In the genomic region with DNA sequence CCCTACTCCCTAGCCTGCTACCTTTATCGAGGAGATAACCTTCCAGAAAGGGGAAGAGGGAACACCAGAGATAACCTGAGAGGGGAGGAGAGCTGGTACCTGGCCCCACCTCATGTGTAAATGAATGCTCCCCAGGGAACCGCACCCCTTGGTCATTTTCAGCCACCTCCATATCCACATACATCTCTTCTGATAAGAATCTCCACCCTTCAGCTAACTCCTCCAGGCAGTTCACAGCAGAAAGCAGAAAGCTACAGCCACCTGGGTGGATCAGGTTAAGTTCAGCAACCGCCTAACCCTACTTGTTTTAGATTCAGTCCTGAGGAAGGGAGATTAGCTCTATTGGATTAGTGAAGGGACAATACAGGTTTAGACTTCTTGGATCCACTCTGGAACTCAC, we compare ENCODE assay signal across 21 cellular contexts. TPM values are rescaled to one million over a fixed set of nuclear protein-coding genes. Genes with fewer than 3 reads are reported as not detected.
DNase-seq lines count a peak whose midpoint lies in the region; ATAC-seq, FAIRE-seq and TF ChIP-seq lines count a peak whose summit lies in the region.
"Had no signal": no experiment of that assay in that cellular context is flagged by ENCODE, and none has a peak within 500 bp of the region (broad histone marks: within the 10 kb centered on the region; RNA-seq: fewer than 3 reads in every experiment).

No MANE protein-coding gene starts in this region.

- H3K4me3 ChIP-seq in PC-9 (no peak overlapping the region), K562 (no peak overlapping the region), brain microvascular endothelial cell (ENCODE audit: low read depth, low read length) (no peak overlapping the region)
- H3K4me3 ChIP-seq: MG63 had no signal

- H3K27ac ChIP-seq in PC-9 (peak overlapping the region; percentile 97), K562 (ENCODE audit: extremely low read depth, low read depth, low read length) (no peak overlapping the region), brain microvascular endothelial cell (no peak overlapping the region)
- H3K27ac ChIP-seq: RWPE1 had no signal

- no peaks in the 10 kb centered on the region for H3K27me3 ChIP-seq in PC-9 (ENCODE audit: insufficient read depth, low read depth)
- peaks cover 2 to 8% of the 10 kb centered on the region in 2 experiments; a peak in 3 of 5 replicates for H3K27me3 ChIP-seq in K562 (ENCODE audit: control insufficient read depth in 2 of 2, insufficient read depth in 2 of 2, low read length in 2 of 2)
- H3K27me3 ChIP-seq in brain microvascular endothelial cell (replicated peaks) = no peaks in the 10 kb centered on the region
- H3K27me3 ChIP-seq: MG63 had no signal

- H3K9me3 ChIP-seq in PC-9 (ENCODE audit: insufficient read depth, low read depth) = 0 out of 2 replicates have a peak, but pooled peaks cover 6% of the 10 kb centered on the region
- no peaks in the 10 kb centered on the region for H3K9me3 ChIP-seq in K562 (replicated peaks; ENCODE audit: control insufficient read depth, insufficient read depth, low read depth, low read length)
- H3K9me3 ChIP-seq: MG63 had no signal

- H3K27me3 Mint-ChIP-seq in activated CD8-positive, alpha-beta T cell treated with anti-CD3 and anti-CD28 coated beads for 36 hours = peaks cover 5% of the 10 kb centered on the region
- H3K27me3 Mint-ChIP-seq in activated CD8-positive, alpha-beta T cell treated with anti-CD3 and anti-CD28 coated beads, Interleukin-2, amount 10 ng/mL, durations not matched to agents 7 days and 5 days (ENCODE audit: low read depth) = no peaks in the 10 kb centered on the region
- no peaks in the 10 kb centered on the region for H3K27me3 Mint-ChIP-seq in stimulated activated naive B cell treated with anti-CD40 and anti-IgM and Interleukin-4, amounts not matched to agents 10 μg/mL and 1 μg/mL and 100 μg/mL, for 72 hours

- in situ Hi-C loops in K562 (cut with MboI) (no loop called here), brain microvascular endothelial cell (cut with HindIII; ENCODE audit: low pct_ligation_motif_present, low sequenced_read_pairs) (loop anchor here (25.0 kb wide), 1 partner anchor 266 kb away; no protein-coding TSS in a partner anchor)

- peaks cover 73% of the 10 kb centered on the region for H3K4me1 ChIP-seq in PC-9 (replicated peaks; ENCODE audit: insufficient read depth)
- H3K4me1 ChIP-seq in K562 (replicated peaks in 1 of 2; ENCODE audit: control insufficient read depth in 2 of 2, insufficient read depth in 2 of 2, low read length in 2 of 2) = peaks cover 0 to 40% of the 10 kb centered on the region in 2 experiments; a peak in 3 of 5 replicates

- H3K79me2 ChIP-seq in PC-9 (ENCODE audit: low read depth) = no peaks in the 10 kb centered on the region
- H3K79me2 ChIP-seq in K562 (ENCODE audit: control insufficient read depth, insufficient read depth, low read length) = no peaks in the 10 kb centered on the region

- CTCF ChIA-PET in activated CD8-positive, alpha-beta T cell treated with anti-CD3 and anti-CD28 coated beads for 36 hours (lab: Charles Lee) = interaction anchor here (1.1 to 1.2 kb wide), 2 partner anchors 8 to 52 kb away, joined by 3 to 4 read pairs; no protein-coding TSS in a partner anchor
- CTCF ChIA-PET in activated CD8-positive, alpha-beta T cell treated with anti-CD3 and anti-CD28 coated beads, Interleukin-2, amount 10 ng/mL, durations not matched to agents 7 days and 5 days (lab: Charles Lee) = interaction anchor here (1.1 to 1.2 kb wide), 2 partner anchors 10 to 283 kb away, joined by 3 to 5 read pairs; no protein-coding TSS in a partner anchor
- CTCF ChIA-PET in PC-9 (lab: Charles Lee) (interaction anchor here (0.6 to 0.8 kb wide), 4 partner anchors 9 to 288 kb away, joined by 3 to 9 read pairs (median 4); a partner anchor contains a TSS), K562 (lab: Yijun Ruan, JAX; ENCODE audit: low intra/inter-chr PET ratio) (no interaction called here)

- H3K9me1 ChIP-seq in K562 (ENCODE audit: control insufficient read depth, insufficient read depth, low read length) = no peaks in the 10 kb centered on the region

- H3K36me3 ChIP-seq in PC-9 (ENCODE audit: low read depth) (no peaks in the 10 kb centered on the region), K562 (ENCODE audit: control insufficient read depth, insufficient read depth, low read length) (no peaks in the 10 kb centered on the region), brain microvascular endothelial cell (replicated peaks) (no peaks in the 10 kb centered on the region)
- H3K36me3 ChIP-seq: MG63 had no signal

- no peaks in the 10 kb centered on the region for H3K36me3 Mint-ChIP-seq in activated CD8-positive, alpha-beta T cell treated with anti-CD3 and anti-CD28 coated beads for 36 hours (ENCODE audit: low read depth)
- no peaks in the 10 kb centered on the region for H3K36me3 Mint-ChIP-seq in activated CD8-positive, alpha-beta T cell treated with anti-CD3 and anti-CD28 coated beads, Interleukin-2, amount 10 ng/mL, durations not matched to agents 7 days and 5 days (ENCODE audit: low read depth)
- peaks cover 1 to 4% of the 10 kb centered on the region in 2 donors for H3K36me3 Mint-ChIP-seq in stimulated activated naive B cell treated with anti-CD40 and anti-IgM and Interleukin-4, amounts not matched to agents 10 μg/mL and 1 μg/mL and 100 μg/mL, for 72 hours

- 10% methylated on average over 3 of the region's 3 CpGs for WGBS in K562 (ENCODE audit: insufficient coverage, low coverage, missing lambda C conversion rate)

- no peak for TF ChIP-seq EP300 in K562 (IDR thresholded peaks at IDR 0.05; ENCODE audit: low read length)

- H3K27ac Mint-ChIP-seq in activated CD8-positive, alpha-beta T cell treated with anti-CD3 and anti-CD28 coated beads for 36 hours = peak overlapping the region; percentile 56
- no peak overlapping the region for H3K27ac Mint-ChIP-seq in activated CD8-positive, alpha-beta T cell treated with anti-CD3 and anti-CD28 coated beads, Interleukin-2, amount 10 ng/mL, durations not matched to agents 7 days and 5 days
- H3K27ac Mint-ChIP-seq in stimulated activated naive B cell treated with anti-CD40 and anti-IgM and Interleukin-4, amounts not matched to agents 10 μg/mL and 1 μg/mL and 100 μg/mL, for 72 hours = peak overlapping the region; percentile 81
- H3K27ac Mint-ChIP-seq: HFFc6 had no signal

- H3F3A ChIP-seq in PC-9 (ENCODE audit: insufficient read depth, low read depth) = peaks cover 57% of the 10 kb centered on the region

- no peak for DNase-seq in activated CD8-positive, alpha-beta T cell treated with anti-CD3 and anti-CD28 coated beads for 36 hours
- DNase-seq in activated CD8-positive, alpha-beta T cell treated with anti-CD3 and anti-CD28 coated beads, Interleukin-2, amount 10 ng/mL, durations not matched to agents 7 days and 5 days = no peak
- DNase-seq in PC-9 (peak; percentile 48 to 60), K562 (ENCODE audit: extremely low read depth in 1 of 4, low spot score in 3 of 4) (no peak), brain microvascular endothelial cell (no peak), omental fat pad (ENCODE audit: low spot score) (no peak), middle frontal gyrus (ENCODE audit: extremely low spot score, low spot score) (no peak)
- DNase-seq in stimulated activated naive B cell treated with anti-CD40 and anti-IgM and Interleukin-4, amounts not matched to agents 10 μg/mL and 1 μg/mL and 100 μg/mL, for 72 hours = no peak
- DNase-seq: C1 segment of cervical spinal cord, DND-41, GDM1, HFFc6, MG63, NCI-H1092 treated with DMSO at 0.1 percent for 48 hours, NCI-H226, NCI-H524 treated with DMSO at 0.1 percent for 48 hours had no signal

- H3K4me2 ChIP-seq in PC-9 (peak overlapping the region; percentile 34), K562 (ENCODE audit: insufficient read depth, low read length) (no peak overlapping the region)

- intact Hi-C loops in activated CD8-positive, alpha-beta T cell treated with anti-CD3 and anti-CD28 coated beads for 36 hours (cut with micrococcal nuclease) = no loop called here
- intact Hi-C loops in PC-9 (cut with micrococcal nuclease; ENCODE audit: unreplicated experiment) = loop anchor here (2.0 to 10.0 kb wide), 2 partner anchors 26 to 558 kb away; a partner anchor contains a TSS
- intact Hi-C loops in K562 (cut with micrococcal nuclease) = no loop called here

- H4K20me1 ChIP-seq in PC-9 (ENCODE audit: insufficient read depth) (no peaks in the 10 kb centered on the region), K562 (replicated peaks; ENCODE audit: control insufficient read depth, insufficient read depth, low read length) (no peaks in the 10 kb centered on the region)

- no peak for ATAC-seq in activated CD8-positive, alpha-beta T cell treated with anti-CD3 and anti-CD28 coated beads for 36 hours
- ATAC-seq in activated CD8-positive, alpha-beta T cell treated with anti-CD3 and anti-CD28 coated beads, Interleukin-2, amount 10 ng/mL, durations not matched to agents 7 days and 5 days = no peak
- ATAC-seq in K562 = no peak
- no peak for ATAC-seq in stimulated activated naive B cell treated with anti-CD40 and anti-IgM and Interleukin-4, amounts not matched to agents 10 μg/mL and 1 μg/mL and 100 μg/mL, for 72 hours (replicated peaks)
- ATAC-seq in omental fat pad (ENCODE audit: low FRiP score) = no peak
- ATAC-seq: HepG2 had no signal

- FAIRE-seq in K562 (lab: Jason Lieb, UNC) = no peak
- FAIRE-seq: GM12892, H1, HepG2 had no signal

- no peaks in the 10 kb centered on the region for H3K9me3 Mint-ChIP-seq in activated CD8-positive, alpha-beta T cell treated with anti-CD3 and anti-CD28 coated beads for 36 hours
- no peaks in the 10 kb centered on the region for H3K9me3 Mint-ChIP-seq in activated CD8-positive, alpha-beta T cell treated with anti-CD3 and anti-CD28 coated beads, Interleukin-2, amount 10 ng/mL, durations not matched to agents 7 days and 5 days (ENCODE audit: insufficient read depth)
- H3K9me3 Mint-ChIP-seq in stimulated activated naive B cell treated with anti-CD40 and anti-IgM and Interleukin-4, amounts not matched to agents 10 μg/mL and 1 μg/mL and 100 μg/mL, for 72 hours = peaks cover 3 to 8% of the 10 kb centered on the region in 2 donors

- H3K9me2 ChIP-seq in PC-9 (ENCODE audit: insufficient read depth) = no peaks in the 10 kb centered on the region

- no peak for TF ChIP-seq CTCF in activated CD8-positive, alpha-beta T cell treated with anti-CD3 and anti-CD28 coated beads for 36 hours (IDR thresholded peaks at IDR 0.05)
- TF ChIP-seq CTCF in PC-9 (conservative IDR thresholded peaks at IDR 0.05) (no peak), K562 (IDR thresholded peaks at IDR 0.05 in 2 of 3, conservative IDR thresholded peaks at IDR 0.05 in 1 of 3; ENCODE audit: insufficient read depth in 2 of 3, low read depth in 1 of 3, low read length in 3 of 3) (no peak), brain microvascular endothelial cell (IDR thresholded peaks at IDR 0.05; ENCODE audit: low read depth, low read length, missing control alignments) (no peak), omental fat pad (IDR thresholded peaks at IDR 0.05) (no peak)

- TF ChIP-seq POLR2A in K562 (conservative IDR thresholded peaks at IDR 0.05) = no peak

- TF ChIP-seq RAD21 in K562 (CRISPR knock-in tag; conservative IDR thresholded peaks at IDR 0.05 in 1 of 2, IDR thresholded peaks at IDR 0.05 in 1 of 2) = no peak

- H2AFZ ChIP-seq in PC-9 (0 out of 2 replicates have a peak overlapping the region, but pooled peaks have one; percentile 1), K562 (ENCODE audit: low read depth, low read length) (no peak overlapping the region)

- BruUV-seq in PC-9 (replicated peaks; lab: Mats Ljungman, UMichigan) (no TSS peak), K562 (replicated peaks; lab: Mats Ljungman, UMichigan) (no TSS peak)

- POLR2A ChIA-PET in activated CD8-positive, alpha-beta T cell treated with anti-CD3 and anti-CD28 coated beads for 36 hours (lab: Charles Lee) = interaction anchor here (0.6 to 0.9 kb wide), 3 partner anchors 145 to 288 kb away, joined by 3 read pairs; no protein-coding TSS in a partner anchor
- POLR2A ChIA-PET in activated CD8-positive, alpha-beta T cell treated with anti-CD3 and anti-CD28 coated beads, Interleukin-2, amount 10 ng/mL, durations not matched to agents 7 days and 5 days (lab: Charles Lee) = no interaction called here
- POLR2A ChIA-PET in PC-9 (lab: Charles Lee; ENCODE audit: unreplicated experiment) (no interaction called here), K562 (lab: Yijun Ruan, JAX) (no interaction called here)

- no peak overlapping the region for H3K9ac ChIP-seq in K562 (ENCODE audit: insufficient read depth in 1 of 2, low read depth in 2 of 2, low read length in 2 of 2)

- H3K4me3 Mint-ChIP-seq in activated CD8-positive, alpha-beta T cell treated with anti-CD3 and anti-CD28 coated beads for 36 hours = no peak overlapping the region
- H3K4me3 Mint-ChIP-seq in activated CD8-positive, alpha-beta T cell treated with anti-CD3 and anti-CD28 coated beads, Interleukin-2, amount 10 ng/mL, durations not matched to agents 7 days and 5 days = no peak overlapping the region
- peak overlapping the region in 1 of 2 donors; percentile 3 for H3K4me3 Mint-ChIP-seq in stimulated activated naive B cell treated with anti-CD40 and anti-IgM and Interleukin-4, amounts not matched to agents 10 μg/mL and 1 μg/mL and 100 μg/mL, for 72 hours
- H3K4me3 Mint-ChIP-seq: HFFc6 had no signal

- H3K4me1 Mint-ChIP-seq in activated CD8-positive, alpha-beta T cell treated with anti-CD3 and anti-CD28 coated beads for 36 hours (ENCODE audit: low read depth) = peaks cover 66% of the 10 kb centered on the region
- H3K4me1 Mint-ChIP-seq in activated CD8-positive, alpha-beta T cell treated with anti-CD3 and anti-CD28 coated beads, Interleukin-2, amount 10 ng/mL, durations not matched to agents 7 days and 5 days (ENCODE audit: low read depth) = peaks cover 30% of the 10 kb centered on the region
- peaks cover 36 to 51% of the 10 kb centered on the region in 2 donors for H3K4me1 Mint-ChIP-seq in stimulated activated naive B cell treated with anti-CD40 and anti-IgM and Interleukin-4, amounts not matched to agents 10 μg/mL and 1 μg/mL and 100 μg/mL, for 72 hours

RNA-seq across cellular contexts. Expression of a gene that starts 38.0 kb away (rescaled TPM):
- total RNA-seq in activated CD8-positive, alpha-beta T cell treated with anti-CD3 and anti-CD28 coated beads for 36 hours = not detected
- total RNA-seq in activated CD8-positive, alpha-beta T cell treated with anti-CD3 and anti-CD28 coated beads, Interleukin-2, amount 10 ng/mL, durations not matched to agents 7 days and 5 days = not detected
- total RNA-seq in PC-9 (2021) (15.5 and 19.0 TPM in 2 replicates), K562 (2014; rRNA removed) (not detected in 2 replicates), K562 (2014; rRNA removed; fragmentation: Illumina TruSeq; extraction: Trizol) (0.07 and 0.10 TPM in 2 replicates), K562 (2015; rRNA removed; fragmentation: Illumina TruSeq; extraction: Trizol) (not detected in 2 replicates), K562 (2021) (not detected in 2 replicates), omental fat pad (100 to 1,000 TPM; 145 to 295 (median 192) TPM)
- total RNA-seq in K562 (2011; cell fraction: chromatin; rRNA removed; ENCODE audit: low replicate concordance) = not detected in 2 replicates
- not detected in 2 replicates for total RNA-seq in K562 (2011; cell fraction: nucleolus; rRNA removed)
- total RNA-seq in K562 (2011; cell fraction: nucleoplasm; rRNA removed) = not detected in 2 replicates
- polyA plus RNA-seq in K562 (2011; rRNA removed) (not detected in 2 replicates), K562 (2014; fragmentation: Illumina TruSeq; extraction: Trizol) (0.08 TPM in 1 of 2 replicates, not detected in the other), K562 (2014; fragmentation: Nextera tagmentation; extraction: Ambion mirVana) (under 1 TPM in 1 of 2 experiments, not detected in 1; 0.03 TPM), K562 (2014; rRNA removed) (not detected in 2 replicates)
- polyA plus RNA-seq in K562 (2011; cell fraction: cytosol; rRNA removed) = 0.03 TPM in 1 of 2 replicates, not detected in the other
- polyA plus RNA-seq in K562 (2011; cell fraction: nucleus; rRNA removed) = not detected in 2 replicates
- 0.09 and 0.47 TPM in 2 replicates for polyA plus RNA-seq in K562 (2012)
- polyA minus RNA-seq in K562 (2011; rRNA and poly(A)+ RNA removed) = not detected in 2 replicates
- polyA minus RNA-seq in K562 (2011; cell fraction: cytosol; rRNA and poly(A)+ RNA removed) = not detected in 2 replicates
- not detected in 2 replicates for polyA minus RNA-seq in K562 (2011; cell fraction: nucleus; rRNA and poly(A)+ RNA removed)
- total RNA-seq: OCI-LY7 had no signal

Comparison
In these comparisons a context has a peak if more than half of its experiments do, and no peak if none do; other contexts are left out.
1. DNase-seq: peak in PC-9 (2 of 2); none in activated CD8-positive, alpha-beta T cell treated with anti-CD3 and anti-CD28 coated beads for 36 hours (single experiment), activated CD8-positive, alpha-beta T cell treated with anti-CD3 and anti-CD28 coated beads, Interleukin-2, amount 10 ng/mL, durations not matched to agents 7 days and 5 days (single experiment), K562 (0 of 4), stimulated activated naive B cell treated with anti-CD40 and anti-IgM and Interleukin-4, amounts not matched to agents 10 μg/mL and 1 μg/mL and 100 μg/mL, for 72 hours (single experiment), brain microvascular endothelial cell (single experiment), omental fat pad (single experiment) and middle frontal gyrus (single experiment).
2. RNA of a gene that starts 38.0 kb away (total RNA-seq): 145 to 295 TPM in omental fat pad and 15.5 to 19.0 TPM in PC-9; 0.07 to 0.10 TPM in K562, not detected in activated CD8-positive, alpha-beta T cell treated with anti-CD3 and anti-CD28 coated beads for 36 hours and not detected in activated CD8-positive, alpha-beta T cell treated with anti-CD3 and anti-CD28 coated beads, Interleukin-2, amount 10 ng/mL, durations not matched to agents 7 days and 5 days; every median in the first group is over 10 times any median in the second.